In the genomic region with DNA sequence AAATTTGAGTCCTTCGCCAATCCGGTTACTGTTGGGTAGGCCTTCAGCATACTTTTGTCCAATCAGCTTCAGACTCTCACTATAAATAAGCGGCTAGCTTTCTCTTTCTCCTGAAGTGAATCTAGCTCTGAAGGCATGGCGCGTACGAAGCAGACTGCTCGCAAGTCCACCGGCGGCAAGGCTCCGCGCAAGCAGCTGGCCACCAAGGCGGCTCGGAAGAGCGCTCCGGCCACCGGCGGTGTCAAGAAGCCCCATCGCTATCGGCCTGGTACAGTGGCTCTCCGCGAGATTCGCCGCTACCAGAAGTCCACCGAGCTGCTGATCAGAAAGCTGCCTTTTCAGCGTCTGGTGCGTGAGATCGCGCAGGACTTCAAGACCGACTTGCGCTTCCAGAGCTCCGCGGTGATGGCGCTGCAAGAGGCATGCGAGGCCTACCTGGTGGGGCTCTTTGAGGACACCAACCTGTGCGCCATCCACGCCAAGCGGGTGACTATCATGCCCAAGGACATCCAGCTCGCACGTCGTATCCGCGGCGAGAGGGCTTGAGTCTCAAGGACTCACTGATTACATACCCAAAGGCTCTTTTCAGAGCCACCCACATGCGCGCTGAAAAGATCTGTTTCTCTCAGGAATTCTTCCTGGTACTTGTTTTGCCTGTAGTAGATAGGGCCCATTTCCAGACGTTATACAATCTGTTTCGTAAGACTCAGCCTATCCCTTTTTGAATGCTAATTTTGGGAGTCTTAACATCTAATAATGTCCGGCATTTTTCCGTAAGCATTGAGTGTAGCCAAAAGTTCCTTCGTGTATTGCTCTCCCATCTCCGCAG, we compare ENCODE assay signal across 8 cellular contexts.
A peak's percentile ranks its signal among the peaks of the same experiment; 100 is the strongest.
DNase-seq lines count a peak whose midpoint lies in the region; ATAC-seq and TF ChIP-seq lines count a peak whose summit lies in the region.

No MANE protein-coding gene starts in this region.

- peak overlapping the region; percentile 44 to 74 (median 62) for H3K4me3 ChIP-seq in tibial nerve

- TF ChIP-seq EP300 in tibial nerve (IDR thresholded peaks at IDR 0.05) = peak in 1 of 2 donors; percentile 99

- peak overlapping the region; percentile 97 for H3K4me3 Mint-ChIP-seq in neural crest cell

- no peaks in the 10 kb centered on the region for H3K4me1 ChIP-seq in foreskin keratinocyte
- peaks cover 0 to 31% (median 4%) of the 10 kb centered on the region in 4 donors for H3K4me1 ChIP-seq in tibial nerve

- DNase-seq in DMS79 treated with DMSO at 0.1 percent for 48 hours (lab: John Stamatoyannopoulos, UW) = peak; percentile 79
- DNase-seq in LHCN-M2 (ENCODE audit: low read depth) = peak; percentile 96
- peak; percentile 97 for DNase-seq in RPMI8226
- peak; percentile 59 for DNase-seq in activated gamma-delta T cell treated with anti-CD3 and anti-CD28 coated beads, Interleukin-2, amount 50 U/mL, for 16 hours (ENCODE audit: low read depth)
- DNase-seq in foreskin keratinocyte = peak; percentile 88 to 95
- peak; percentile 67 for DNase-seq in neural crest cell (ENCODE audit: low read depth, low spot score)
- DNase-seq in tibial nerve (ENCODE audit: low spot score in 2 of 2) = peak in 1 of 2 donors; percentile 73

- H3K9me3 ChIP-seq in tibial nerve = no peaks in the 10 kb centered on the region

- H3K9me3 Mint-ChIP-seq in neural crest cell = peaks cover 4% of the 10 kb centered on the region

- 1% methylated on average over 23 to 44 of the region's 51 CpGs for WGBS in tibial nerve, 2 donors

- H3K27ac ChIP-seq in foreskin keratinocyte = peak overlapping the region; percentile 57
- peak overlapping the region; percentile 58 to 96 (median 89) for H3K27ac ChIP-seq in tibial nerve

- TF ChIP-seq POLR2A in tibial nerve (IDR thresholded peaks at IDR 0.05) = peak; percentile 89 to 91

- H3K27ac Mint-ChIP-seq in neural crest cell (ENCODE audit: unreplicated experiment) = peak overlapping the region; percentile 99

- H3K27me3 ChIP-seq in foreskin keratinocyte (no peaks in the 10 kb centered on the region), tibial nerve (peaks cover 0 to 14% of the 10 kb centered on the region in 2 donors)

- ATAC-seq in GM21825 (IDR thresholded peaks at IDR 0.05; ENCODE audit: unreplicated experiment) = peak; percentile 39
- ATAC-seq in foreskin keratinocyte = peak; percentile 40

- peak; percentile 19 for TF ChIP-seq CTCF in foreskin keratinocyte (conservative IDR thresholded peaks at IDR 0.05)
- no peak for TF ChIP-seq CTCF in neural crest cell (conservative IDR thresholded peaks at IDR 0.05)
- no peak for TF ChIP-seq CTCF in tibial nerve (IDR thresholded peaks at IDR 0.05)

- peaks cover 5% of the 10 kb centered on the region for H3K36me3 Mint-ChIP-seq in neural crest cell (ENCODE audit: low read depth)

- H3K27me3 Mint-ChIP-seq in neural crest cell (ENCODE audit: low read depth) = peaks cover 13% of the 10 kb centered on the region

- H3K4me1 Mint-ChIP-seq in neural crest cell = peaks cover 88% of the 10 kb centered on the region

- no peaks in the 10 kb centered on the region for H3K36me3 ChIP-seq in tibial nerve
